In genomic region chr16:61676740-61677139, GRCh38 we compare ENCODE assay signal across 28 cellular contexts.
"Had no signal": no experiment of that assay in that cellular context is flagged by ENCODE, and none has a peak within 500 bp of the region (broad histone marks: within the 10 kb centered on the region; RNA-seq: fewer than 3 reads in every experiment).

No MANE protein-coding gene starts in this region.

- DNase-seq: colonic mucosa; cortex of kidney; dermis blood vessel endothelial cell; dorsolateral prefrontal cortex; effector CD4-positive, alpha-beta T cell; effector CD8-positive, alpha-beta T cell; effector memory CD4-positive, alpha-beta T cell; effector memory CD8-positive, alpha-beta T cell; endodermal cell; erythroblast; esophagus squamous epithelium; foreskin fibroblast; foreskin keratinocyte; foreskin melanocyte; gastrocnemius medialis; glutamatergic neuron; head of caudate nucleus; heart left ventricle; heart right ventricle had no signal

- H3K27me3 Mint-ChIP-seq: dendritic cell treated with granulocyte-macrophage colony-stimulating factor and Interleukin-4, amounts not matched to agents 40 ng/mL and 50 ng/mL, for 4 days; effector memory CD8-positive, alpha-beta T cell had no signal

- H3K4me1 ChIP-seq: colonic mucosa, esophagus muscularis mucosa, esophagus squamous epithelium, foreskin keratinocyte, gastrocnemius medialis, gastroesophageal sphincter, heart left ventricle, heart right ventricle had no signal

- H3K9me3 ChIP-seq: colonic mucosa, esophagus muscularis mucosa, esophagus squamous epithelium, gastrocnemius medialis, gastroesophageal sphincter had no signal

- H3K27ac Mint-ChIP-seq: dendritic cell treated with granulocyte-macrophage colony-stimulating factor and Interleukin-4, amounts not matched to agents 40 ng/mL and 50 ng/mL, for 4 days; effector memory CD8-positive, alpha-beta T cell; endodermal cell had no signal

- H3K4me3 Mint-ChIP-seq: dendritic cell treated with granulocyte-macrophage colony-stimulating factor and Interleukin-4, amounts not matched to agents 40 ng/mL and 50 ng/mL, for 4 days; effector memory CD8-positive, alpha-beta T cell; endodermal cell had no signal

- H3K4me3 ChIP-seq: colonic mucosa, coronary artery, dorsolateral prefrontal cortex, esophagus muscularis mucosa, esophagus squamous epithelium, gastrocnemius medialis, gastroesophageal sphincter, heart left ventricle, heart right ventricle had no signal

- ATAC-seq: effector memory CD8-positive, alpha-beta T cell; esophagus mucosa; foreskin keratinocyte; gastrocnemius medialis; gastroesophageal sphincter; heart left ventricle; heart right ventricle had no signal

- H3K36me3 ChIP-seq: colonic mucosa, esophagus muscularis mucosa, esophagus squamous epithelium, gastrocnemius medialis, gastroesophageal sphincter, heart left ventricle, heart right ventricle had no signal

- H3K27me3 ChIP-seq: colonic mucosa, dorsolateral prefrontal cortex, esophagus muscularis mucosa, esophagus squamous epithelium, foreskin keratinocyte, gastrocnemius medialis, gastroesophageal sphincter, heart left ventricle, heart right ventricle had no signal

- FAIRE-seq: colon, endometrium, endothelial cell of umbilical vein had no signal

- H3K27ac ChIP-seq: colonic mucosa, coronary artery, epithelial cell of prostate, esophagus muscularis mucosa, esophagus squamous epithelium, foreskin keratinocyte, gastrocnemius medialis, gastroesophageal sphincter, heart left ventricle, heart right ventricle had no signal
